Comparison of ENCODE assay signal across 9 cellular contexts in genomic region chr15:33242165-33242564, GRCh38. TPM values are rescaled to one million over a fixed set of nuclear protein-coding genes. Genes with fewer than 3 reads are reported as not detected.
DNase-seq lines count a peak whose midpoint lies in the region; ATAC-seq and TF ChIP-seq lines count a peak whose summit lies in the region.
"Had no signal": no experiment of that assay in that cellular context is flagged by ENCODE, and none has a peak within 500 bp of the region (broad histone marks: within the 10 kb centered on the region; RNA-seq: fewer than 3 reads in every experiment).

No MANE protein-coding gene starts in this region.

- no peak overlapping the region for H4K8ac ChIP-seq in mesendoderm (ENCODE audit: low read depth, low read length)

- no peaks in the 10 kb centered on the region for H3K9me3 ChIP-seq in Caco-2

- no peak overlapping the region for H3K4ac ChIP-seq in mesendoderm (ENCODE audit: low read depth, low read length)

- H3K4me2 ChIP-seq in mesendoderm (ENCODE audit: low read length), result no peak overlapping the region

- no peak overlapping the region for H2BK15ac ChIP-seq in mesendoderm (replicated peaks; ENCODE audit: low read depth)

- H3K27me3 Mint-ChIP-seq in Caco-2 (ENCODE audit: insufficient read depth, unreplicated experiment), result peaks cover 1% of the 10 kb centered on the region
- H3K27me3 Mint-ChIP-seq in activated CD8-positive, alpha-beta memory T cell treated with anti-CD3 and anti-CD28 coated beads, Interleukin-2, amount 10 ng/mL, durations not matched to agents 7 days and 5 days, result peaks cover 4% of the 10 kb centered on the region

- H3K36me3 Mint-ChIP-seq in Caco-2 (ENCODE audit: insufficient read depth, unreplicated experiment), result no peaks in the 10 kb centered on the region
- H3K36me3 Mint-ChIP-seq in activated CD8-positive, alpha-beta memory T cell treated with anti-CD3 and anti-CD28 coated beads, Interleukin-2, amount 10 ng/mL, durations not matched to agents 7 days and 5 days, result no peaks in the 10 kb centered on the region

- in situ Hi-C loops in brain microvascular endothelial cell (cut with HindIII; ENCODE audit: low pct_ligation_motif_present, low sequenced_read_pairs), result loop anchor here (25.0 kb wide), 1 partner anchor 470 kb away; no protein-coding TSS in a partner anchor

- H2AK5ac ChIP-seq in mesendoderm (ENCODE audit: low read length), result no peak overlapping the region

- no peaks in the 10 kb centered on the region for H3K4me1 Mint-ChIP-seq in Caco-2 (ENCODE audit: low read depth, unreplicated experiment)
- no peaks in the 10 kb centered on the region for H3K4me1 Mint-ChIP-seq in activated CD8-positive, alpha-beta memory T cell treated with anti-CD3 and anti-CD28 coated beads, Interleukin-2, amount 10 ng/mL, durations not matched to agents 7 days and 5 days

- peak overlapping the region; percentile 32 for H3K18ac ChIP-seq in mesendoderm (ENCODE audit: low read length)

- no peaks in the 10 kb centered on the region for H3K9me3 Mint-ChIP-seq in Caco-2 (ENCODE audit: unreplicated experiment)
- H3K9me3 Mint-ChIP-seq in activated CD8-positive, alpha-beta memory T cell treated with anti-CD3 and anti-CD28 coated beads, Interleukin-2, amount 10 ng/mL, durations not matched to agents 7 days and 5 days (ENCODE audit: low read depth), result no peaks in the 10 kb centered on the region

- no peak overlapping the region for H3K23ac ChIP-seq in mesendoderm (ENCODE audit: low read length)

- no CpG with 5 or more reads among the region's 1 CpG for WGBS in mesendoderm (ENCODE audit: extremely low coverage, insufficient coverage, low lambda C conversion rate)

- ATAC-seq in HG02642 (IDR thresholded peaks at IDR 0.05; ENCODE audit: poor library complexity, unreplicated experiment) (no peak), HG03159 (IDR thresholded peaks at IDR 0.05; ENCODE audit: unreplicated experiment) (no peak)
- ATAC-seq in activated CD8-positive, alpha-beta memory T cell treated with anti-CD3 and anti-CD28 coated beads, Interleukin-2, amount 10 ng/mL, durations not matched to agents 7 days and 5 days, result no peak

- H3K56ac ChIP-seq in mesendoderm (ENCODE audit: low read length), result no peak overlapping the region

- H3K27ac Mint-ChIP-seq in Caco-2 (ENCODE audit: unreplicated experiment), result peak overlapping the region; percentile 10
- H3K27ac Mint-ChIP-seq in activated CD8-positive, alpha-beta memory T cell treated with anti-CD3 and anti-CD28 coated beads, Interleukin-2, amount 10 ng/mL, durations not matched to agents 7 days and 5 days, result no peak overlapping the region

- H3K79me2 ChIP-seq in mesendoderm (ENCODE audit: control insufficient read depth, insufficient read depth, low read length), result no peaks in the 10 kb centered on the region

- intact Hi-C loops in Caco-2 (cut with micrococcal nuclease; ENCODE audit: unreplicated experiment), result no loop called here

- BruUV-seq in Caco-2 (replicated peaks; lab: Mats Ljungman, UMichigan), result no TSS peak

- DNase-seq in Caco-2 (no peak), HS-27A (ENCODE audit: low read depth) (peak; percentile 52), brain microvascular endothelial cell (peak; percentile 84), mesendoderm (peak; percentile 99), amygdala (lab: John Stamatoyannopoulos, UW) (no peak)
- no peak for DNase-seq in activated CD8-positive, alpha-beta memory T cell treated with anti-CD3 and anti-CD28 coated beads, Interleukin-2, amount 10 ng/mL, durations not matched to agents 7 days and 5 days
- DNase-seq: cerebellar nuclear complex had no signal

- H3K4me1 ChIP-seq in Caco-2 (no peaks in the 10 kb centered on the region), mesendoderm (ENCODE audit: control insufficient read depth, low read depth, low read length) (peaks cover 5% of the 10 kb centered on the region)

- POLR2A ChIA-PET in Caco-2 (lab: Charles Lee), result no interaction called here

- no peaks in the 10 kb centered on the region for H3K79me1 ChIP-seq in mesendoderm (ENCODE audit: low read length)

- CTCF ChIA-PET in Caco-2 (lab: Charles Lee), result no interaction called here
- CTCF ChIA-PET in activated CD8-positive, alpha-beta memory T cell treated with anti-CD3 and anti-CD28 coated beads, Interleukin-2, amount 10 ng/mL, durations not matched to agents 7 days and 5 days (lab: Charles Lee), result no interaction called here

- H3K4me3 ChIP-seq in Caco-2 (ENCODE audit: low read depth, low read length) (no peak overlapping the region), brain microvascular endothelial cell (ENCODE audit: low read depth, low read length) (no peak overlapping the region), mesendoderm (ENCODE audit: low read length) (no peak overlapping the region)

- H2BK5ac ChIP-seq in mesendoderm (ENCODE audit: low read length), result no peak overlapping the region

- peak overlapping the region; percentile 38 for H2BK120ac ChIP-seq in mesendoderm (ENCODE audit: low read depth, low read length)

- H4K5ac ChIP-seq in mesendoderm (ENCODE audit: low read length), result no peak overlapping the region

- no peak overlapping the region for H3K4me3 Mint-ChIP-seq in Caco-2 (ENCODE audit: unreplicated experiment)
- no peak overlapping the region for H3K4me3 Mint-ChIP-seq in activated CD8-positive, alpha-beta memory T cell treated with anti-CD3 and anti-CD28 coated beads, Interleukin-2, amount 10 ng/mL, durations not matched to agents 7 days and 5 days

- TF ChIP-seq CTCF in Caco-2 (IDR thresholded peaks at IDR 0.05; ENCODE audit: insufficient read depth in 1 of 2, low read depth in 1 of 2, low read length in 1 of 2, severe bottlenecking in 1 of 2, unreplicated experiment in 1 of 2), result no peak
- TF ChIP-seq CTCF in brain microvascular endothelial cell (IDR thresholded peaks at IDR 0.05; ENCODE audit: low read depth, low read length, missing control alignments), result no peak

- H3K36me3 ChIP-seq in Caco-2 (ENCODE audit: control insufficient read depth, insufficient read depth, low read length) (no peaks in the 10 kb centered on the region), brain microvascular endothelial cell (replicated peaks) (no peaks in the 10 kb centered on the region), mesendoderm (ENCODE audit: control insufficient read depth, insufficient read depth, low read length) (no peaks in the 10 kb centered on the region)

- H3K27me3 ChIP-seq in Caco-2 (replicated peaks; ENCODE audit: control insufficient read depth, insufficient read depth, low read length) (no peaks in the 10 kb centered on the region), brain microvascular endothelial cell (replicated peaks) (no peaks in the 10 kb centered on the region), mesendoderm (ENCODE audit: insufficient read depth, low read length, poor library complexity) (no peaks in the 10 kb centered on the region)

- H3K9ac ChIP-seq in mesendoderm (ENCODE audit: low read length), result no peak overlapping the region

- H3K27ac ChIP-seq in brain microvascular endothelial cell, result peak overlapping the region; percentile 77
- peak overlapping the region; percentile 30 for H3K27ac ChIP-seq in mesendoderm (ENCODE audit: low read depth, low read length)

RNA-seq across cellular contexts. Expression of gene FMN1, which starts 47.7 kb away (rescaled TPM):
- total RNA-seq in Caco-2 (2022), result 0.95 and 1.6 TPM in 2 replicates
- 1.7 TPM for polyA plus RNA-seq in mesendoderm (2013, experiment 1 of 2)
- 1.3 TPM for polyA plus RNA-seq in mesendoderm (2013, experiment 2 of 2)
- not detected for total RNA-seq in activated CD8-positive, alpha-beta memory T cell treated with anti-CD3 and anti-CD28 coated beads, Interleukin-2, amount 10 ng/mL, durations not matched to agents 7 days and 5 days

Comparison
In these comparisons a context has a peak if more than half of its experiments do, and no peak if none do; other contexts are left out.
1. DNase-seq: peak in HS-27A (single experiment), brain microvascular endothelial cell (single experiment) and mesendoderm (single experiment); none in Caco-2 (0 of 2), amygdala (0 of 56) and activated CD8-positive, alpha-beta memory T cell treated with anti-CD3 and anti-CD28 coated beads, Interleukin-2, amount 10 ng/mL, durations not matched to agents 7 days and 5 days (single experiment).